Comparison of ENCODE assay signal across 27 cellular contexts in genomic region chr6:4069199-4069598, GRCh38. TPM values are rescaled to one million over a fixed set of nuclear protein-coding genes. Genes with fewer than 3 reads are reported as not detected.
A peak's percentile ranks its signal among the peaks of the same experiment; 100 is the strongest.
DNase-seq lines count a peak whose midpoint lies in the region; ATAC-seq, FAIRE-seq and TF ChIP-seq lines count a peak whose summit lies in the region.
"Had no signal": no experiment of that assay in that cellular context is flagged by ENCODE, and none has a peak within 500 bp of the region (broad histone marks: within the 10 kb centered on the region; RNA-seq: fewer than 3 reads in every experiment).

No MANE protein-coding gene starts in this region.

- H3K4me3 ChIP-seq in K562 (no peak overlapping the region), mucosa of descending colon (no peak overlapping the region)
- H3K4me3 ChIP-seq: BLaER1 had no signal

- H3K27ac Mint-ChIP-seq in T-helper 17 cell (no peak overlapping the region), nephron progenitor cell (peak overlapping the region; percentile 74)
- H3K27ac Mint-ChIP-seq: CD14-positive monocyte; CD4-positive, CD25-positive, alpha-beta regulatory T cell had no signal

- no peak overlapping the region for H2AFZ ChIP-seq in K562 (ENCODE audit: low read depth, low read length)

- H3K36me3 ChIP-seq in K562 (ENCODE audit: control insufficient read depth, insufficient read depth, low read length) (peaks cover 14% of the 10 kb centered on the region; the same call in 2 of the 3 replicates), mucosa of descending colon (ENCODE audit: low read depth) (no peaks in the 10 kb centered on the region)
- H3K36me3 ChIP-seq: BE2C had no signal

- no peaks in the 10 kb centered on the region for H3K27me3 ChIP-seq in K562 (ENCODE audit: control insufficient read depth in 2 of 2, insufficient read depth in 2 of 2, low read length in 2 of 2)
- H3K27me3 ChIP-seq: BE2C, BLaER1 had no signal

- TF ChIP-seq EP300 in K562 (IDR thresholded peaks at IDR 0.05; ENCODE audit: low read length): no peak

- no peaks in the 10 kb centered on the region for H3K9me1 ChIP-seq in K562 (ENCODE audit: control insufficient read depth, insufficient read depth, low read length)

- H3K9me3 Mint-ChIP-seq in nephron progenitor cell: no peaks in the 10 kb centered on the region
- H3K9me3 Mint-ChIP-seq: CD14-positive monocyte; CD4-positive, alpha-beta memory T cell; CD4-positive, CD25-positive, alpha-beta regulatory T cell; CD8-positive, alpha-beta memory T cell had no signal

- ATAC-seq in T-helper 17 cell: no peak
- ATAC-seq in K562: no peak; the same call in 2 of the 3 replicates
- no peak for ATAC-seq in mucosa of descending colon

- no peaks in the 10 kb centered on the region for H4K20me1 ChIP-seq in K562 (replicated peaks; ENCODE audit: control insufficient read depth, insufficient read depth, low read length)
- H4K20me1 ChIP-seq: BLaER1 had no signal

- H3K4me1 ChIP-seq in K562 (replicated peaks in 1 of 2; ENCODE audit: control insufficient read depth in 2 of 2, insufficient read depth in 2 of 2, low read length in 2 of 2) (peaks cover 0 to 2% of the 10 kb centered on the region in 2 experiments; a peak in 1 of 5 replicates), mucosa of descending colon (ENCODE audit: low read depth) (no peaks in the 10 kb centered on the region)
- H3K4me1 ChIP-seq: BE2C, BLaER1 had no signal

- H3K4me3 Mint-ChIP-seq in T-helper 17 cell: peak overlapping the region; percentile 59
- no peak overlapping the region for H3K4me3 Mint-ChIP-seq in nephron progenitor cell
- H3K4me3 Mint-ChIP-seq: CD14-positive monocyte; CD4-positive, alpha-beta memory T cell; CD4-positive, CD25-positive, alpha-beta regulatory T cell; CD8-positive, alpha-beta memory T cell had no signal

- in situ Hi-C loops in K562 (cut with MboI): no loop called here
- in situ Hi-C loops in GM13977 (cut with MboI; ENCODE audit: low pct_unique_long_range_greater_than_20kb, low sequenced_read_pairs, unreplicated experiment): no loop called here

- no peaks in the 10 kb centered on the region for H3K79me2 ChIP-seq in K562 (ENCODE audit: control insufficient read depth, insufficient read depth, low read length)

- no peak overlapping the region for H3K4me2 ChIP-seq in K562 (ENCODE audit: insufficient read depth, low read length)
- H3K4me2 ChIP-seq: BLaER1 had no signal

- H3K27ac ChIP-seq in K562 (ENCODE audit: extremely low read depth, low read depth, low read length): no peak overlapping the region
- H3K27ac ChIP-seq: BLaER1 had no signal

- CTCF ChIA-PET in K562 (lab: Yijun Ruan, JAX; ENCODE audit: low intra/inter-chr PET ratio): no interaction called here

- H3K4me1 Mint-ChIP-seq in T-helper 17 cell (peaks cover 3% of the 10 kb centered on the region), nephron progenitor cell (no peaks in the 10 kb centered on the region)
- H3K4me1 Mint-ChIP-seq: CD14-positive monocyte; CD4-positive, alpha-beta memory T cell; CD8-positive, alpha-beta memory T cell had no signal

- no peak for TF ChIP-seq RAD21 in K562 (CRISPR knock-in tag; conservative IDR thresholded peaks at IDR 0.05 in 1 of 2, IDR thresholded peaks at IDR 0.05 in 1 of 2)

- DNase-seq in T-helper 17 cell (no peak), K562 (ENCODE audit: extremely low read depth in 1 of 4, low spot score in 3 of 4) (peak in 1 of 4 experiments; percentile 17), nephron progenitor cell (no peak), GM13977 (ENCODE audit: low spot score) (no peak), mucosa of descending colon (no peak)
- DNase-seq: 8988T; ACHN; BE2C; C1 segment of cervical spinal cord; CD4-positive, alpha-beta memory T cell; CD4-positive, CD25-positive, alpha-beta regulatory T cell; CD8-positive, alpha-beta memory T cell; COR-L47; DMS 273 treated with DMSO at 0.1 percent for 48 hours; DMS153; DMS53; DMS79; DND-41; GF-D8 had no signal

- H3K36me3 Mint-ChIP-seq in T-helper 17 cell (ENCODE audit: low read depth) (peaks cover 3% of the 10 kb centered on the region), nephron progenitor cell (ENCODE audit: low read depth) (peaks cover 20% of the 10 kb centered on the region)

- no peak for TF ChIP-seq CTCF in K562 (IDR thresholded peaks at IDR 0.05 in 2 of 3, conservative IDR thresholded peaks at IDR 0.05 in 1 of 3; ENCODE audit: insufficient read depth in 2 of 3, low read depth in 1 of 3, low read length in 3 of 3)
- TF ChIP-seq CTCF in nephron progenitor cell (IDR thresholded peaks at IDR 0.05): no peak
- TF ChIP-seq CTCF in GM13977 (IDR thresholded peaks at IDR 0.05; ENCODE audit: extremely low read depth, insufficient read depth, missing control alignments): no peak
- TF ChIP-seq CTCF in mucosa of descending colon (IDR thresholded peaks at IDR 0.05): no peak

- BruUV-seq in K562 (replicated peaks; lab: Mats Ljungman, UMichigan): no TSS peak

- intact Hi-C loops in K562 (cut with micrococcal nuclease): no loop called here
- intact Hi-C loops in mucosa of descending colon (cut with DNase I, micrococcal nuclease): no loop called here

- no peak overlapping the region for H3K9ac ChIP-seq in K562 (ENCODE audit: insufficient read depth in 1 of 2, low read depth in 2 of 2, low read length in 2 of 2)
- H3K9ac ChIP-seq: BLaER1 had no signal

- no peak for FAIRE-seq in K562 (lab: Jason Lieb, UNC)
- FAIRE-seq: A204.1, GM12891, GM18507 had no signal

- H3K27me3 Mint-ChIP-seq in T-helper 17 cell: no peaks in the 10 kb centered on the region
- H3K27me3 Mint-ChIP-seq in nephron progenitor cell (ENCODE audit: low read depth, poor library complexity): no peaks in the 10 kb centered on the region
- H3K27me3 Mint-ChIP-seq: CD4-positive, CD25-positive, alpha-beta regulatory T cell; CD8-positive, alpha-beta memory T cell had no signal

- WGBS in K562 (ENCODE audit: insufficient coverage, low coverage, missing lambda C conversion rate): 1% methylated on average over 6 of the region's 6 CpGs

- H3K9me3 ChIP-seq in T-helper 17 cell (ENCODE audit: control insufficient read depth, low read length, poor library complexity, severe bottlenecking): no peaks in the 10 kb centered on the region
- H3K9me3 ChIP-seq in K562 (replicated peaks; ENCODE audit: control insufficient read depth, insufficient read depth, low read depth, low read length): no peaks in the 10 kb centered on the region
- no peaks in the 10 kb centered on the region for H3K9me3 ChIP-seq in mucosa of descending colon
- H3K9me3 ChIP-seq: BE2C, BLaER1 had no signal

- no peak for TF ChIP-seq POLR2A in K562 (conservative IDR thresholded peaks at IDR 0.05)

- POLR2A ChIA-PET in K562 (lab: Yijun Ruan, JAX): interaction anchor here (1.2 to 1.3 kb wide), 2 partner anchors 16 to 17 kb away, joined by 3 to 4 read pairs; no protein-coding TSS in a partner anchor

TF ChIP-seq in K562, 482 proteins besides CTCF, POLR2A, EP300 and RAD21:
- TF ChIP-seq CEBPB (tag; IDR thresholded peaks at IDR 0.05) (peak; percentile 63), ZNF766 (CRISPR knock-in tag; conservative IDR thresholded peaks at IDR 0.05) (peak; percentile 61; the same call in 1 of the 2 replicates), CBX2 (IDR thresholded peaks at IDR 0.05; ENCODE audit: insufficient read depth, low read length, poor library complexity, severe bottlenecking) (no peak), CEBPG (CRISPR knock-in tag; IDR thresholded peaks at IDR 0.05) (no peak), CEBPG (tag; conservative IDR thresholded peaks at IDR 0.05 in 1 of 2, IDR thresholded peaks at IDR 0.05 in 1 of 2) (0 out of 4 replicates have a peak, but pooled peaks of 1 of the 2 experiments have one; percentile 12)

RNA-seq across cellular contexts. Expression of gene FAM217A, which starts 9.7 kb away (rescaled TPM):
- total RNA-seq in T-helper 17 cell (not detected), K562 (2014; rRNA removed) (not detected in 2 replicates), K562 (2014; rRNA removed; fragmentation: Illumina TruSeq; extraction: Trizol) (not detected in 2 replicates), K562 (2015; rRNA removed; fragmentation: Illumina TruSeq; extraction: Trizol) (not detected in 2 replicates), K562 (2021) (not detected in 2 replicates), mucosa of descending colon (not detected)
- total RNA-seq in K562 (2011; cell fraction: chromatin; rRNA removed; ENCODE audit: low replicate concordance): not detected in 2 replicates
- not detected in 2 replicates for total RNA-seq in K562 (2011; cell fraction: nucleolus; rRNA removed)
- not detected in 2 replicates for total RNA-seq in K562 (2011; cell fraction: nucleoplasm; rRNA removed)
- polyA plus RNA-seq in K562 (2011; rRNA removed) (not detected in 2 replicates), K562 (2014; fragmentation: Illumina TruSeq; extraction: Trizol) (not detected in 2 replicates), K562 (2014; fragmentation: Nextera tagmentation; extraction: Ambion mirVana) (not detected), K562 (2014; rRNA removed) (not detected in 2 replicates)
- not detected in 2 replicates for polyA plus RNA-seq in K562 (2011; cell fraction: cytosol; rRNA removed)
- not detected in 2 replicates for polyA plus RNA-seq in K562 (2011; cell fraction: nucleus; rRNA removed)
- not detected in 2 replicates for polyA plus RNA-seq in K562 (2012)
- polyA minus RNA-seq in K562 (2011; rRNA and poly(A)+ RNA removed): not detected in 2 replicates
- not detected in 2 replicates for polyA minus RNA-seq in K562 (2011; cell fraction: cytosol; rRNA and poly(A)+ RNA removed)
- not detected in 2 replicates for polyA minus RNA-seq in K562 (2011; cell fraction: nucleus; rRNA and poly(A)+ RNA removed)
- total RNA-seq: A673; CD4-positive, alpha-beta memory T cell; CD4-positive, CD25-positive, alpha-beta regulatory T cell; CD8-positive, alpha-beta memory T cell; Daoy had no signal
- polyA plus RNA-seq: AG04450; CD14-positive monocyte; CD4-positive, alpha-beta memory T cell; CD8-positive, alpha-beta memory T cell had no signal
